In the genomic region with DNA sequence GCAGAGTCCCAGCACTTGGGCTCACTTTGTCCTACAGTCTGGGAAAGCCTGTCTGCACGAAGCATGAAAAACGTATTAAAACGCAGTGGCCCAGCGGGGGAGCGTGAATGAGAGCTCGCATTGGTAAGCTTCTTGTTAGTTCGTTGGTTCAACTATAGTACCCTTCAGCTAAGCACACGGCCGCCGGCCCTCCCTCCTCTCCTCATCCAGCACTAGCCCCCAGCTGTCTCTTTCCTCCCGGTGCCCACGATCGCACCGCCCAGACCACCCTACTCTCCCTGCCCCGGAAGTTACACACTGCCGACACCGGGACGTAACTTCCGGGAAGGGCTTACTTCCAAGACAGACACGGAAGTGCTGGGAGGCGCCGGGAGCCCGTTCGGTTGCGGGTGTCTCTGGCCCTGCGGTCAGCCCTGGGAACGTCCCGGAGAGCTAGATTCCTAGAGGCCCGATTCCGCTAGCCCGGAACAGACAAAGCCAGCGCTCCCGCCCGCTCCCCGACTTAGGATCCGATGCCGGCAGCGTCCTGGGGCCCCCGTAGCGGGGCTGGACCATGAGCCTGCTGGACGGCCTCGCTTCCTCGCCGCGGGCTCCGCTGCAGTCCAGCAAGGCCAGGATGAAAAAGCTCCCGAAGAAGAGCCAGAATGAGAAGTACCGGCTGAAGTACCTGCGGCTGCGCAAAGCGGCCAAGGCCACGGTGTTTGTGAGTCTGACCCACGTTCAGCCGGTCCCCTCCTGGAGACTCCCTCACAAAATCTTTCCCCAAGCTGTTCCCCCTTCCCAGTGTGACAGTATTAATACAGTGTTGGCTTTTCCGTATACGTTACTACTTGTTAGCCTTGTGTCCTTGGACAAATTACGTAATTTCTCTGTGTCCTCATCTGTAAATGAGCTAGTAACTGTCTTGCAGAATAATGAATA, we compare ENCODE assay signal across 1 cellular context.
TF ChIP-seq lines count a peak whose summit lies in the region.

A gene with protein sequence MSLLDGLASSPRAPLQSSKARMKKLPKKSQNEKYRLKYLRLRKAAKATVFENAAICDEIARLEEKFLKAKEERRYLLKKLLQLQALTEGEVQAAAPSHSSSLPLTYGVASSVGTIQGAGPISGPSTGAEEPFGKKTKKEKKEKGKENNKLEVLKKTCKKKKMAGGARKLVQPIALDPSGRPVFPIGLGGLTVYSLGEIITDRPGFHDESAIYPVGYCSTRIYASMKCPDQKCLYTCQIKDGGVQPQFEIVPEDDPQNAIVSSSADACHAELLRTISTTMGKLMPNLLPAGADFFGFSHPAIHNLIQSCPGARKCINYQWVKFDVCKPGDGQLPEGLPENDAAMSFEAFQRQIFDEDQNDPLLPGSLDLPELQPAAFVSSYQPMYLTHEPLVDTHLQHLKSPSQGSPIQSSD (plus strand): TSS at position 334 of the 921 bp plus-strand sequence. CDS start 220 bp downstream, at position 554.

TF ChIP-seq in IMR-90, 13 proteins besides CTCF, POLR2A, EP300 and RAD21 (continued from another document):
- no peak for TF ChIP-seq ELK1 (IDR thresholded peaks at IDR 0.05; ENCODE audit: borderline replicate concordance, low read depth, low read length)
- no peak for TF ChIP-seq CHD1 (IDR thresholded peaks at IDR 0.05; ENCODE audit: low read depth, low read length)
- peak; percentile 71; the same call in 1 of the 2 replicates for TF ChIP-seq MAZ (IDR thresholded peaks at IDR 0.05; ENCODE audit: borderline replicate concordance, low read depth, low read length)
- no peak for TF ChIP-seq MXI1 (IDR thresholded peaks at IDR 0.05; ENCODE audit: borderline replicate concordance, low read depth, low read length)
- peak; percentile 48 for TF ChIP-seq CEBPB (IDR thresholded peaks at IDR 0.05; ENCODE audit: low read depth, low read length)
- TF ChIP-seq, protein P1, sequence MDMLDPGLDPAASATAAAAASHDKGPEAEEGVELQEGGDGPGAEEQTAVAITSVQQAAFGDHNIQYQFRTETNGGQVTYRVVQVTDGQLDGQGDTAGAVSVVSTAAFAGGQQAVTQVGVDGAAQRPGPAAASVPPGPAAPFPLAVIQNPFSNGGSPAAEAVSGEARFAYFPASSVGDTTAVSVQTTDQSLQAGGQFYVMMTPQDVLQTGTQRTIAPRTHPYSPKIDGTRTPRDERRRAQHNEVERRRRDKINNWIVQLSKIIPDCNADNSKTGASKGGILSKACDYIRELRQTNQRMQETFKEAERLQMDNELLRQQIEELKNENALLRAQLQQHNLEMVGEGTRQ (IDR thresholded peaks at IDR 0.05; ENCODE audit: low read depth, low read length), result no peak
- TF ChIP-seq RCOR1 (IDR thresholded peaks at IDR 0.05; ENCODE audit: insufficient replicate concordance, low read length), result no peak
- no peak for TF ChIP-seq FOS (IDR thresholded peaks at IDR 0.05; ENCODE audit: low read depth, low read length)
